Comparison of ENCODE assay signal across 1 cellular context in genomic region chr10:112390125-112390703, GRCh38.
TF ChIP-seq lines count a peak whose summit lies in the region.

No MANE protein-coding gene starts in this region.

TF ChIP-seq in K562, 482 proteins besides CTCF, POLR2A, EP300 and RAD21 (continued from another document):
- no peak for TF ChIP-seq ZNF398 (CRISPR knock-in tag; IDR thresholded peaks at IDR 0.05)
- TF ChIP-seq MTF1 (CRISPR knock-in tag; IDR thresholded peaks at IDR 0.05; ENCODE audit: borderline replicate concordance), result no peak
- TF ChIP-seq MAFF (IDR thresholded peaks at IDR 0.05; ENCODE audit: low read length), result peak; percentile 24; the same call in 1 of the 2 replicates
- peak; percentile 77 for TF ChIP-seq DACH1 (IDR thresholded peaks at IDR 0.05; ENCODE audit: partially characterized antibody)
- TF ChIP-seq SMARCC2 (IDR thresholded peaks at IDR 0.05; ENCODE audit: low read depth), result no peak
- TF ChIP-seq ZKSCAN8 (CRISPR knock-in tag; IDR thresholded peaks at IDR 0.05), result no peak
- TF ChIP-seq KDM2B (CRISPR knock-in tag; IDR thresholded peaks at IDR 0.05), result no peak
- TF ChIP-seq NUFIP1 (IDR thresholded peaks at IDR 0.05; ENCODE audit: partially characterized antibody), result no peak
- no peak for TF ChIP-seq ZNF644 (tag; IDR thresholded peaks at IDR 0.05; ENCODE audit: low read depth)
- TF ChIP-seq ELF2 (CRISPR knock-in tag; IDR thresholded peaks at IDR 0.05), result no peak
- TF ChIP-seq MYC (IDR thresholded peaks at IDR 0.05; ENCODE audit: low read depth, low read length), result no peak
- no peak for TF ChIP-seq MYC (CRISPR knock-in tag; IDR thresholded peaks at IDR 0.05; ENCODE audit: borderline replicate concordance, low read depth)
- TF ChIP-seq ATF3 (IDR thresholded peaks at IDR 0.05), result no peak
- no peak for TF ChIP-seq ATF3 (CRISPR knock-in tag; conservative IDR thresholded peaks at IDR 0.05)
- no peak for TF ChIP-seq ZKSCAN1 (IDR thresholded peaks at IDR 0.05; ENCODE audit: low read depth, low read length)
TF ChIP-seq in K562: peak in this region for 6.
